ENCODE assay signal across 1 cellular context in genomic region chr19:1408300-1409203, GRCh38.
TF ChIP-seq lines count a peak whose summit lies in the region.

No MANE protein-coding gene starts in this region.

TF ChIP-seq in HEK293, 187 proteins besides CTCF, POLR2A, EP300 and RAD21 (continued from another document):
- TF ChIP-seq, protein P1, sequence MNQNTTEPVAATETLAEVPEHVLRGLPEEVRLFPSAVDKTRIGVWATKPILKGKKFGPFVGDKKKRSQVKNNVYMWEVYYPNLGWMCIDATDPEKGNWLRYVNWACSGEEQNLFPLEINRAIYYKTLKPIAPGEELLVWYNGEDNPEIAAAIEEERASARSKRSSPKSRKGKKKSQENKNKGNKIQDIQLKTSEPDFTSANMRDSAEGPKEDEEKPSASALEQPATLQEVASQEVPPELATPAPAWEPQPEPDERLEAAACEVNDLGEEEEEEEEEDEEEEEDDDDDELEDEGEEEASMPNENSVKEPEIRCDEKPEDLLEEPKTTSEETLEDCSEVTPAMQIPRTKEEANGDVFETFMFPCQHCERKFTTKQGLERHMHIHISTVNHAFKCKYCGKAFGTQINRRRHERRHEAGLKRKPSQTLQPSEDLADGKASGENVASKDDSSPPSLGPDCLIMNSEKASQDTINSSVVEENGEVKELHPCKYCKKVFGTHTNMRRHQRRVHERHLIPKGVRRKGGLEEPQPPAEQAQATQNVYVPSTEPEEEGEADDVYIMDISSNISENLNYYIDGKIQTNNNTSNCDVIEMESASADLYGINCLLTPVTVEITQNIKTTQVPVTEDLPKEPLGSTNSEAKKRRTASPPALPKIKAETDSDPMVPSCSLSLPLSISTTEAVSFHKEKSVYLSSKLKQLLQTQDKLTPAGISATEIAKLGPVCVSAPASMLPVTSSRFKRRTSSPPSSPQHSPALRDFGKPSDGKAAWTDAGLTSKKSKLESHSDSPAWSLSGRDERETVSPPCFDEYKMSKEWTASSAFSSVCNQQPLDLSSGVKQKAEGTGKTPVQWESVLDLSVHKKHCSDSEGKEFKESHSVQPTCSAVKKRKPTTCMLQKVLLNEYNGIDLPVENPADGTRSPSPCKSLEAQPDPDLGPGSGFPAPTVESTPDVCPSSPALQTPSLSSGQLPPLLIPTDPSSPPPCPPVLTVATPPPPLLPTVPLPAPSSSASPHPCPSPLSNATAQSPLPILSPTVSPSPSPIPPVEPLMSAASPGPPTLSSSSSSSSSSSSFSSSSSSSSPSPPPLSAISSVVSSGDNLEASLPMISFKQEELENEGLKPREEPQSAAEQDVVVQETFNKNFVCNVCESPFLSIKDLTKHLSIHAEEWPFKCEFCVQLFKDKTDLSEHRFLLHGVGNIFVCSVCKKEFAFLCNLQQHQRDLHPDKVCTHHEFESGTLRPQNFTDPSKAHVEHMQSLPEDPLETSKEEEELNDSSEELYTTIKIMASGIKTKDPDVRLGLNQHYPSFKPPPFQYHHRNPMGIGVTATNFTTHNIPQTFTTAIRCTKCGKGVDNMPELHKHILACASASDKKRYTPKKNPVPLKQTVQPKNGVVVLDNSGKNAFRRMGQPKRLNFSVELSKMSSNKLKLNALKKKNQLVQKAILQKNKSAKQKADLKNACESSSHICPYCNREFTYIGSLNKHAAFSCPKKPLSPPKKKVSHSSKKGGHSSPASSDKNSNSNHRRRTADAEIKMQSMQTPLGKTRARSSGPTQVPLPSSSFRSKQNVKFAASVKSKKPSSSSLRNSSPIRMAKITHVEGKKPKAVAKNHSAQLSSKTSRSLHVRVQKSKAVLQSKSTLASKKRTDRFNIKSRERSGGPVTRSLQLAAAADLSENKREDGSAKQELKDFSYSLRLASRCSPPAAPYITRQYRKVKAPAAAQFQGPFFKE (tag by site-specific recombination; IDR thresholded peaks at IDR 0.05; ENCODE audit: borderline replicate concordance), result no peak
- TF ChIP-seq ZNF223 (tag by site-specific recombination; IDR thresholded peaks at IDR 0.05), result no peak
- TF ChIP-seq MZF1 (tag by site-specific recombination; IDR thresholded peaks at IDR 0.05; ENCODE audit: borderline replicate concordance), result no peak
- peak; percentile 90 for TF ChIP-seq ZBTB10 (tag by site-specific recombination; IDR thresholded peaks at IDR 0.05)
- TF ChIP-seq ZNF311 (tag by site-specific recombination; IDR thresholded peaks at IDR 0.05; ENCODE audit: borderline replicate concordance), result no peak
- no peak for TF ChIP-seq ZNF664 (tag by site-specific recombination; IDR thresholded peaks at IDR 0.05)
- no peak for TF ChIP-seq ZNF585B (tag by site-specific recombination; IDR thresholded peaks at IDR 0.05)
- no peak for TF ChIP-seq ZNF473 (tag by site-specific recombination; IDR thresholded peaks at IDR 0.05)
- no peak for TF ChIP-seq ZNF791 (tag by site-specific recombination; IDR thresholded peaks at IDR 0.05)
- no peak for TF ChIP-seq TSHZ1 (tag by site-specific recombination; IDR thresholded peaks at IDR 0.05; ENCODE audit: borderline replicate concordance)
- TF ChIP-seq, protein P2, sequence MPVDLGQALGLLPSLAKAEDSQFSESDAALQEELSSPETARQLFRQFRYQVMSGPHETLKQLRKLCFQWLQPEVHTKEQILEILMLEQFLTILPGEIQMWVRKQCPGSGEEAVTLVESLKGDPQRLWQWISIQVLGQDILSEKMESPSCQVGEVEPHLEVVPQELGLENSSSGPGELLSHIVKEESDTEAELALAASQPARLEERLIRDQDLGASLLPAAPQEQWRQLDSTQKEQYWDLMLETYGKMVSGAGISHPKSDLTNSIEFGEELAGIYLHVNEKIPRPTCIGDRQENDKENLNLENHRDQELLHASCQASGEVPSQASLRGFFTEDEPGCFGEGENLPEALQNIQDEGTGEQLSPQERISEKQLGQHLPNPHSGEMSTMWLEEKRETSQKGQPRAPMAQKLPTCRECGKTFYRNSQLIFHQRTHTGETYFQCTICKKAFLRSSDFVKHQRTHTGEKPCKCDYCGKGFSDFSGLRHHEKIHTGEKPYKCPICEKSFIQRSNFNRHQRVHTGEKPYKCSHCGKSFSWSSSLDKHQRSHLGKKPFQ (tag by site-specific recombination; IDR thresholded peaks at IDR 0.05), result no peak
- no peak for TF ChIP-seq ZNF184 (tag by site-specific recombination; IDR thresholded peaks at IDR 0.05)
- TF ChIP-seq KLF16 (tag by site-specific recombination; IDR thresholded peaks at IDR 0.05), result no peak
- TF ChIP-seq, protein P3, sequence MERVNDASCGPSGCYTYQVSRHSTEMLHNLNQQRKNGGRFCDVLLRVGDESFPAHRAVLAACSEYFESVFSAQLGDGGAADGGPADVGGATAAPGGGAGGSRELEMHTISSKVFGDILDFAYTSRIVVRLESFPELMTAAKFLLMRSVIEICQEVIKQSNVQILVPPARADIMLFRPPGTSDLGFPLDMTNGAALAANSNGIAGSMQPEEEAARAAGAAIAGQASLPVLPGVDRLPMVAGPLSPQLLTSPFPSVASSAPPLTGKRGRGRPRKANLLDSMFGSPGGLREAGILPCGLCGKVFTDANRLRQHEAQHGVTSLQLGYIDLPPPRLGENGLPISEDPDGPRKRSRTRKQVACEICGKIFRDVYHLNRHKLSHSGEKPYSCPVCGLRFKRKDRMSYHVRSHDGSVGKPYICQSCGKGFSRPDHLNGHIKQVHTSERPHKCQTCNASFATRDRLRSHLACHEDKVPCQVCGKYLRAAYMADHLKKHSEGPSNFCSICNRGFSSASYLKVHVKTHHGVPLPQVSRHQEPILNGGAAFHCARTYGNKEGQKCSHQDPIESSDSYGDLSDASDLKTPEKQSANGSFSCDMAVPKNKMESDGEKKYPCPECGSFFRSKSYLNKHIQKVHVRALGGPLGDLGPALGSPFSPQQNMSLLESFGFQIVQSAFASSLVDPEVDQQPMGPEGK (tag by site-specific recombination; IDR thresholded peaks at IDR 0.05), result peak; percentile 76
- no peak for TF ChIP-seq BCL11B (tag by site-specific recombination; IDR thresholded peaks at IDR 0.05; ENCODE audit: low read depth)
- peak; percentile 82; the same call in 1 of the 2 replicates for TF ChIP-seq GLIS2 (tag by site-specific recombination; IDR thresholded peaks at IDR 0.05)
- no peak for TF ChIP-seq ZNF2 (tag by site-specific recombination; IDR thresholded peaks at IDR 0.05)
- no peak for TF ChIP-seq ZFP69B (tag by site-specific recombination; IDR thresholded peaks at IDR 0.05)
- TF ChIP-seq ZSCAN30 (tag by site-specific recombination; IDR thresholded peaks at IDR 0.05), result no peak
- TF ChIP-seq MEIS1 (CRISPR knock-in tag; IDR thresholded peaks at IDR 0.05; ENCODE audit: borderline replicate concordance), result no peak
- TF ChIP-seq ZNF560 (tag by site-specific recombination; IDR thresholded peaks at IDR 0.05; ENCODE audit: borderline replicate concordance), result no peak
- TF ChIP-seq OVOL3 (tag by site-specific recombination; IDR thresholded peaks at IDR 0.05), result no peak
- TF ChIP-seq, protein P4, sequence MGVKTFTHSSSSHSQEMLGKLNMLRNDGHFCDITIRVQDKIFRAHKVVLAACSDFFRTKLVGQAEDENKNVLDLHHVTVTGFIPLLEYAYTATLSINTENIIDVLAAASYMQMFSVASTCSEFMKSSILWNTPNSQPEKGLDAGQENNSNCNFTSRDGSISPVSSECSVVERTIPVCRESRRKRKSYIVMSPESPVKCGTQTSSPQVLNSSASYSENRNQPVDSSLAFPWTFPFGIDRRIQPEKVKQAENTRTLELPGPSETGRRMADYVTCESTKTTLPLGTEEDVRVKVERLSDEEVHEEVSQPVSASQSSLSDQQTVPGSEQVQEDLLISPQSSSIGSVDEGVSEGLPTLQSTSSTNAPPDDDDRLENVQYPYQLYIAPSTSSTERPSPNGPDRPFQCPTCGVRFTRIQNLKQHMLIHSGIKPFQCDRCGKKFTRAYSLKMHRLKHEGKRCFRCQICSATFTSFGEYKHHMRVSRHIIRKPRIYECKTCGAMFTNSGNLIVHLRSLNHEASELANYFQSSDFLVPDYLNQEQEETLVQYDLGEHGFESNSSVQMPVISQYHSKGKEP (tag by site-specific recombination; IDR thresholded peaks at IDR 0.05), result no peak
- no peak for TF ChIP-seq ZNF423 (tag by site-specific recombination; IDR thresholded peaks at IDR 0.05)
- 0 out of 2 replicates have a peak, but pooled peaks have one; percentile 16 for TF ChIP-seq ZFP37 (tag by site-specific recombination; IDR thresholded peaks at IDR 0.05)
- no peak for TF ChIP-seq ZFP3 (tag by site-specific recombination; IDR thresholded peaks at IDR 0.05; ENCODE audit: low read depth)
- TF ChIP-seq, protein P5, sequence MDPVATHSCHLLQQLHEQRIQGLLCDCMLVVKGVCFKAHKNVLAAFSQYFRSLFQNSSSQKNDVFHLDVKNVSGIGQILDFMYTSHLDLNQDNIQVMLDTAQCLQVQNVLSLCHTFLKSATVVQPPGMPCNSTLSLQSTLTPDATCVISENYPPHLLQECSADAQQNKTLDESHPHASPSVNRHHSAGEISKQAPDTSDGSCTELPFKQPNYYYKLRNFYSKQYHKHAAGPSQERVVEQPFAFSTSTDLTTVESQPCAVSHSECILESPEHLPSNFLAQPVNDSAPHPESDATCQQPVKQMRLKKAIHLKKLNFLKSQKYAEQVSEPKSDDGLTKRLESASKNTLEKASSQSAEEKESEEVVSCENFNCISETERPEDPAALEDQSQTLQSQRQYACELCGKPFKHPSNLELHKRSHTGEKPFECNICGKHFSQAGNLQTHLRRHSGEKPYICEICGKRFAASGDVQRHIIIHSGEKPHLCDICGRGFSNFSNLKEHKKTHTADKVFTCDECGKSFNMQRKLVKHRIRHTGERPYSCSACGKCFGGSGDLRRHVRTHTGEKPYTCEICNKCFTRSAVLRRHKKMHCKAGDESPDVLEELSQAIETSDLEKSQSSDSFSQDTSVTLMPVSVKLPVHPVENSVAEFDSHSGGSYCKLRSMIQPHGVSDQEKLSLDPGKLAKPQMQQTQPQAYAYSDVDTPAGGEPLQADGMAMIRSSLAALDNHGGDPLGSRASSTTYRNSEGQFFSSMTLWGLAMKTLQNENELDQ (tag by site-specific recombination; IDR thresholded peaks at IDR 0.05; ENCODE audit: low read depth), result no peak
- no peak for TF ChIP-seq ZNF23 (tag by site-specific recombination; IDR thresholded peaks at IDR 0.05; ENCODE audit: borderline replicate concordance)
- no peak for TF ChIP-seq ZNF112 (tag by site-specific recombination; IDR thresholded peaks at IDR 0.05)
- TF ChIP-seq SP2 (tag by site-specific recombination; IDR thresholded peaks at IDR 0.05), result peak; percentile 84
